Comparison of ENCODE assay signal across 22 cellular contexts in the genomic region with DNA sequence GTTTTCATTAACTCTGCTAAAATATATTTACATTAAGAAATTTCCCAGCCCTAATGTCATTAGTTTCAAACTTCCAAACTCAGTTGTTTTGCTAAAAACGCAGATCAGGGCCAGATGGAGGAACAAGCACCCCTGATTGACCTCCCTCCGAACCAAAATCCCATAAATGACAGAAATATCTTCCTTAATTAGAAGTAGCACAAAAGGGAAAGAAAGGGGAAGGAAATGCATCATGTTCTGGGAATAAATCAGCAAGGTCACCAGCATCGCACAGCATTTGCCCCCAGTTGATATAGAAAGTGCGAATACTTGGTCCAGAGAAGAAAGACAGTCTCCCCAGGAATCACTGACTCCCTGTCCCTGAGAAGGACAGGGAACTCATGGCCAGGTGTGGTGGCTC.
"Had no signal": no experiment of that assay in that cellular context is flagged by ENCODE, and none has a peak within 500 bp of the region (broad histone marks: within the 10 kb centered on the region; RNA-seq: fewer than 3 reads in every experiment).

No MANE protein-coding gene starts in this region.

- H3K27me3 Mint-ChIP-seq: activated CD4-positive, alpha-beta memory T cell treated with anti-CD3 and anti-CD28 coated beads, Interleukin-2, amount 10 ng/mL, durations not matched to agents 7 days and 5 days; progenitor cell of endocrine pancreas; stimulated activated naive CD8-positive, alpha-beta T cell treated with anti-CD3 and anti-CD28 coated beads, Interleukin-15, amount 100 ng/mL, for 72 hours had no signal

- DNase-seq: activated CD4-positive, alpha-beta memory T cell treated with anti-CD3 and anti-CD28 coated beads, Interleukin-2, amount 10 ng/mL, durations not matched to agents 7 days and 5 days; activated CD4-positive, alpha-beta T cell treated with anti-CD3 and anti-CD28 coated beads for 48 hours; activated CD4-positive, CD25-positive, alpha-beta regulatory T cell; activated CD8-positive, alpha-beta memory T cell treated with anti-CD3 and anti-CD28 coated beads, Interleukin-2, amount 10 ng/mL, durations not matched to agents 7 days and 5 days; activated naive CD4-positive, alpha-beta T cell; activated naive CD8-positive, alpha-beta T cell treated with anti-CD3 and anti-CD28 coated beads for 36 hours; body of pancreas; endodermal cell; heart right ventricle; stimulated activated CD4-positive, alpha-beta T cell treated with anti-CD3 and anti-CD28 coated beads, Interleukin-15, amount 100 ng/mL, for 24 hours; stimulated activated CD4-positive, alpha-beta T cell treated with anti-CD3 and anti-CD28 coated beads, Interleukin-2, amount 100 ng/mL, for 48 hours; stimulated activated naive CD8-positive, alpha-beta T cell treated with anti-CD3 and anti-CD28 coated beads, Interleukin-15, amount 100 ng/mL, for 72 hours; T-cell; T-helper 9 cell; trophoblast cell had no signal

- H3K9me3 Mint-ChIP-seq: activated CD4-positive, alpha-beta memory T cell treated with anti-CD3 and anti-CD28 coated beads, Interleukin-2, amount 10 ng/mL, durations not matched to agents 7 days and 5 days; activated naive CD8-positive, alpha-beta T cell treated with anti-CD3 and anti-CD28 coated beads for 36 hours; activated T-helper 17 cell treated with anti-CD3 and anti-CD28 coated beads, Interleukin-2, amount 50 U/mL, for 72 hours; neural crest cell; stimulated activated naive CD8-positive, alpha-beta T cell treated with anti-CD3 and anti-CD28 coated beads, Interleukin-15, amount 100 ng/mL, for 72 hours; T-cell had no signal

- H3K4me3 Mint-ChIP-seq: activated CD4-positive, alpha-beta memory T cell treated with anti-CD3 and anti-CD28 coated beads, Interleukin-2, amount 10 ng/mL, durations not matched to agents 7 days and 5 days; activated CD8-positive, alpha-beta memory T cell treated with anti-CD3 and anti-CD28 coated beads, Interleukin-2, amount 10 ng/mL, durations not matched to agents 7 days and 5 days; activated naive CD8-positive, alpha-beta T cell treated with anti-CD3 and anti-CD28 coated beads for 36 hours; activated T-helper 17 cell treated with anti-CD3 and anti-CD28 coated beads, Interleukin-2, amount 50 U/mL, for 72 hours; endodermal cell; neural crest cell; stimulated activated naive CD8-positive, alpha-beta T cell treated with anti-CD3 and anti-CD28 coated beads, Interleukin-15, amount 100 ng/mL, for 72 hours; T-cell had no signal

- H3K4me1 Mint-ChIP-seq: activated CD4-positive, alpha-beta memory T cell treated with anti-CD3 and anti-CD28 coated beads, Interleukin-2, amount 10 ng/mL, durations not matched to agents 7 days and 5 days; activated CD8-positive, alpha-beta memory T cell treated with anti-CD3 and anti-CD28 coated beads, Interleukin-2, amount 10 ng/mL, durations not matched to agents 7 days and 5 days; activated naive CD8-positive, alpha-beta T cell treated with anti-CD3 and anti-CD28 coated beads for 36 hours; activated T-helper 17 cell treated with anti-CD3 and anti-CD28 coated beads, Interleukin-2, amount 50 U/mL, for 72 hours; endodermal cell; neural crest cell; stimulated activated naive CD8-positive, alpha-beta T cell treated with anti-CD3 and anti-CD28 coated beads, Interleukin-15, amount 100 ng/mL, for 72 hours; T-cell had no signal

- H3K36me3 Mint-ChIP-seq: activated CD8-positive, alpha-beta memory T cell treated with anti-CD3 and anti-CD28 coated beads, Interleukin-2, amount 10 ng/mL, durations not matched to agents 7 days and 5 days; activated naive CD8-positive, alpha-beta T cell treated with anti-CD3 and anti-CD28 coated beads for 36 hours; T-cell had no signal

- H3K9me3 ChIP-seq: body of pancreas, gastroesophageal sphincter, suprapubic skin had no signal

- H3K27me3 ChIP-seq: body of pancreas, suprapubic skin had no signal

- H3K36me3 ChIP-seq: gastroesophageal sphincter, heart right ventricle, suprapubic skin had no signal

- ATAC-seq: activated CD8-positive, alpha-beta memory T cell treated with anti-CD3 and anti-CD28 coated beads, Interleukin-2, amount 10 ng/mL, durations not matched to agents 7 days and 5 days; activated T-helper 17 cell treated with anti-CD3 and anti-CD28 coated beads, Interleukin-2, amount 50 U/mL, for 72 hours; body of pancreas; gastroesophageal sphincter; heart right ventricle; stimulated activated naive CD8-positive, alpha-beta T cell treated with anti-CD3 and anti-CD28 coated beads, Interleukin-15, amount 100 ng/mL, for 72 hours; T-cell had no signal

- H3K27ac ChIP-seq: body of pancreas, epithelial cell of prostate, gastroesophageal sphincter, suprapubic skin had no signal

- H3K27ac Mint-ChIP-seq: activated CD4-positive, alpha-beta memory T cell treated with anti-CD3 and anti-CD28 coated beads, Interleukin-2, amount 10 ng/mL, durations not matched to agents 7 days and 5 days; activated CD8-positive, alpha-beta memory T cell treated with anti-CD3 and anti-CD28 coated beads, Interleukin-2, amount 10 ng/mL, durations not matched to agents 7 days and 5 days; activated naive CD8-positive, alpha-beta T cell treated with anti-CD3 and anti-CD28 coated beads for 36 hours; activated T-helper 17 cell treated with anti-CD3 and anti-CD28 coated beads, Interleukin-2, amount 50 U/mL, for 72 hours; endodermal cell; progenitor cell of endocrine pancreas; stimulated activated naive CD8-positive, alpha-beta T cell treated with anti-CD3 and anti-CD28 coated beads, Interleukin-15, amount 100 ng/mL, for 72 hours; T-cell had no signal

- H3K4me3 ChIP-seq: body of pancreas, gastroesophageal sphincter, heart right ventricle, skin epidermis, suprapubic skin had no signal

- H3K4me1 ChIP-seq: body of pancreas had no signal
